20 cellular contexts compared by ENCODE assay signal in genomic region chr2:145170787-145171186, GRCh38.
DNase-seq lines count a peak whose midpoint lies in the region; TF ChIP-seq lines count a peak whose summit lies in the region.
"Had no signal": no experiment of that assay in that cellular context is flagged by ENCODE, and none has a peak within 500 bp of the region (broad histone marks: within the 10 kb centered on the region; RNA-seq: fewer than 3 reads in every experiment).

No MANE protein-coding gene starts in this region.

- H2AFZ ChIP-seq in neural progenitor cell (replicated peaks): no peak overlapping the region

- no peak overlapping the region for H3K27ac ChIP-seq in WERI-Rb-1
- no peak overlapping the region for H3K27ac ChIP-seq in neural progenitor cell
- H3K27ac ChIP-seq: BLaER1 had no signal

- no peak overlapping the region for H3K4me2 ChIP-seq in neural progenitor cell
- H3K4me2 ChIP-seq: BLaER1 had no signal

- H3K9me3 Mint-ChIP-seq in neural progenitor cell: no peaks in the 10 kb centered on the region
- H3K9me3 Mint-ChIP-seq: CD8-positive, alpha-beta T cell had no signal

- H3K4me1 ChIP-seq in neural progenitor cell: no peaks in the 10 kb centered on the region
- H3K4me1 ChIP-seq: BLaER1 had no signal

- H3K27me3 Mint-ChIP-seq in neural progenitor cell (ENCODE audit: insufficient read depth, low read depth): no peaks in the 10 kb centered on the region

- H3K27me3 ChIP-seq in WERI-Rb-1 (ENCODE audit: insufficient read depth, low read depth, severe bottlenecking) (no peaks in the 10 kb centered on the region), H7 (ENCODE audit: control insufficient read depth, insufficient read depth, low read length) (no peaks in the 10 kb centered on the region), neural progenitor cell (no peaks in the 10 kb centered on the region)
- H3K27me3 ChIP-seq: BLaER1 had no signal

- DNase-seq in SIG-M5 treated with dmso at 0.1 percent for 504 hours (lab: John Stamatoyannopoulos, UW; ENCODE audit: unreplicated experiment) (peak; percentile 9), SIG-M5 (lab: John Stamatoyannopoulos, UW) (no peak), NOMO-1 treated with DMSO at 0.1 percent for 48 hours (lab: John Stamatoyannopoulos, UW; ENCODE audit: unreplicated experiment) (peak; percentile 63), iris pigment epithelial cell (ENCODE audit: low read depth) (peak; percentile 56), WERI-Rb-1 (no peak), H7 (no peak), neural progenitor cell (ENCODE audit: low spot score) (no peak), cerebellar nuclear complex (lab: John Stamatoyannopoulos, UW) (no peak)
- DNase-seq: 8988T; Calu3; CD8-positive, alpha-beta T cell; KBM-7; NCI-H1048; NCI-H1436; NCI-H2029; NCI-H2171 treated with DMSO at 0.1 percent for 48 hours; PC-3; RPMI8226; SHP77 treated with DMSO at 0.1 percent for 48 hours had no signal

- H3K9ac ChIP-seq in neural progenitor cell: no peak overlapping the region
- H3K9ac ChIP-seq: BLaER1 had no signal

- no peaks in the 10 kb centered on the region for H3K9me3 ChIP-seq in WERI-Rb-1 (ENCODE audit: severe bottlenecking)
- H3K9me3 ChIP-seq in neural progenitor cell (ENCODE audit: low read depth): no peaks in the 10 kb centered on the region
- H3K9me3 ChIP-seq: BLaER1 had no signal

- H3F3A ChIP-seq in neural progenitor cell (ENCODE audit: low read depth): no peaks in the 10 kb centered on the region

- no peak overlapping the region for H3K4me3 ChIP-seq in WERI-Rb-1 (ENCODE audit: low read depth, low read length)
- no peak overlapping the region for H3K4me3 ChIP-seq in H7 (ENCODE audit: insufficient read depth, low read depth, low read length)
- no peak overlapping the region for H3K4me3 ChIP-seq in neural progenitor cell
- H3K4me3 ChIP-seq: BLaER1 had no signal

- TF ChIP-seq CTCF in WERI-Rb-1 (IDR thresholded peaks at IDR 0.05; ENCODE audit: low read depth, low read length): no peak
- no peak for TF ChIP-seq CTCF in neural progenitor cell (IDR thresholded peaks at IDR 0.05)

- H3K36me3 ChIP-seq in WERI-Rb-1: no peaks in the 10 kb centered on the region
- no peaks in the 10 kb centered on the region for H3K36me3 ChIP-seq in H7 (replicated peaks; ENCODE audit: control insufficient read depth, insufficient read depth, low read length)
- no peaks in the 10 kb centered on the region for H3K36me3 ChIP-seq in neural progenitor cell
- H3K36me3 ChIP-seq: BLaER1 had no signal

- H3K36me3 Mint-ChIP-seq in neural progenitor cell: no peaks in the 10 kb centered on the region
- H3K36me3 Mint-ChIP-seq: CD8-positive, alpha-beta T cell had no signal

- H3K4me1 Mint-ChIP-seq in neural progenitor cell: no peaks in the 10 kb centered on the region

- no peak overlapping the region for H3K27ac Mint-ChIP-seq in neural progenitor cell
- H3K27ac Mint-ChIP-seq: CD8-positive, alpha-beta T cell had no signal

- H3K4me3 Mint-ChIP-seq in neural progenitor cell: no peak overlapping the region
- H3K4me3 Mint-ChIP-seq: CD8-positive, alpha-beta T cell had no signal

- H3K79me2 ChIP-seq in neural progenitor cell (ENCODE audit: low read depth): no peaks in the 10 kb centered on the region

- H4K20me1 ChIP-seq in neural progenitor cell (ENCODE audit: low read depth): no peaks in the 10 kb centered on the region
- H4K20me1 ChIP-seq: BLaER1 had no signal

Comparison
In these comparisons a context has a peak if more than half of its experiments do, and no peak if none do; other contexts are left out.
1. DNase-seq: peak in SIG-M5 treated with dmso at 0.1 percent for 504 hours (single experiment), NOMO-1 treated with DMSO at 0.1 percent for 48 hours (single experiment) and iris pigment epithelial cell (single experiment); none in SIG-M5 (single experiment), WERI-Rb-1 (single experiment), H7 (single experiment), neural progenitor cell (single experiment) and cerebellar nuclear complex (0 of 2).